ENCODE assay signal across 12 cellular contexts in the genomic region with DNA sequence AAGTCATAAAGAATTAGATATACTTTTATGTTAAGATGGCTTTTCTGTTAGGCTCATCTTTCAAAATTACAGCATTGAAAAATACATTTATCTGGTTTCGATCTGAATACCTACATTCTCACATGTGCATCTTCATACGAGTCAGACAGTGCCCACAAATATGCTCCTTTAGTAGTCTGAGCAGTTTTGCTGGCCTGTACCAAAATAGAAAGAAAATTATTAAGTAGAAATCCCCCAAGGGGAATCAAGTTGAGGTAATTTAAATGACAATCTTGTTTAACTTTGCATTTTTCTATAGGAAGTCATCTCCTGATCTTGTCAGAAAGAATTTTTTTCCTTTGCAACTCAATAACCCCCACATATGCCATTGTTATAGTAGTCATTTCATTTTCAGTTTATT.
A peak's percentile ranks its signal among the peaks of the same experiment; 100 is the strongest.
DNase-seq lines count a peak whose midpoint lies in the region; ATAC-seq and TF ChIP-seq lines count a peak whose summit lies in the region.
"Had no signal": no experiment of that assay in that cellular context is flagged by ENCODE, and none has a peak within 500 bp of the region (broad histone marks: within the 10 kb centered on the region; RNA-seq: fewer than 3 reads in every experiment).

No MANE protein-coding gene starts in this region.

- ATAC-seq in GM18499 (IDR thresholded peaks at IDR 0.05; ENCODE audit: insufficient read depth, unreplicated experiment) (peak; percentile 83), GM21367 (IDR thresholded peaks at IDR 0.05; ENCODE audit: unreplicated experiment) (peak; percentile 64), HG03025 (IDR thresholded peaks at IDR 0.05; ENCODE audit: low FRiP score, unreplicated experiment) (peak; percentile 71)
- ATAC-seq: activated CD4-positive, alpha-beta T cell treated with anti-CD3 and anti-CD28 coated beads for 36 hours had no signal

- H3K4me2 ChIP-seq in KMS-11 = no peak overlapping the region

- H2AFZ ChIP-seq in KMS-11 (ENCODE audit: low read depth) = 0 out of 2 replicates have a peak overlapping the region, but pooled peaks have one; percentile 14

- H3K9ac ChIP-seq in KMS-11 = no peak overlapping the region

- no peaks in the 10 kb centered on the region for H3K36me3 ChIP-seq in KMS-11 (ENCODE audit: insufficient read depth)

- H4K20me1 ChIP-seq in KMS-11 (ENCODE audit: insufficient read depth) = no peaks in the 10 kb centered on the region

- H3K79me2 ChIP-seq in KMS-11 (ENCODE audit: insufficient read depth, low read depth) = no peaks in the 10 kb centered on the region

- H3K4me1 ChIP-seq in KMS-11 (ENCODE audit: low read depth, poor library complexity, severe bottlenecking) = peaks cover 16% of the 10 kb centered on the region

- H3K27ac ChIP-seq in KMS-11 = no peak overlapping the region

- no peak for DNase-seq in activated effector memory CD4-positive, alpha-beta T cell treated with Interleukin-2 at 50 U/mL for 16 hours
- DNase-seq in NCI-H345 treated with DMSO at 0.1 percent for 48 hours (lab: John Stamatoyannopoulos, UW; ENCODE audit: unreplicated experiment) (no peak), hepatic stellate cell (ENCODE audit: low spot score) (no peak), T-helper 1 cell (no peak)
- DNase-seq: activated CD4-positive, alpha-beta T cell treated with anti-CD3 and anti-CD28 coated beads for 36 hours; activated gamma-delta T cell treated with Interleukin-2 at 50 U/mL for 16 hours; naive B cell; NCI-H187 had no signal

- no peak for TF ChIP-seq CTCF in KMS-11 (conservative IDR thresholded peaks at IDR 0.05; ENCODE audit: low read depth, low read length)

- no peaks in the 10 kb centered on the region for H3K27me3 ChIP-seq in KMS-11 (ENCODE audit: insufficient read depth, low read depth)

- no peak overlapping the region for H3K4me3 ChIP-seq in KMS-11 (IDR thresholded peaks at IDR 0.05; ENCODE audit: insufficient read depth, low read depth, low read length)
